ENCODE assay signal across 1 cellular context in genomic region chr19:47020132-47020805, GRCh38.
TF ChIP-seq lines count a peak whose summit lies in the region.

No MANE protein-coding gene starts in this region.

TF ChIP-seq in K562, 482 proteins besides CTCF, POLR2A, EP300 and RAD21:
- TF ChIP-seq TEAD4 (IDR thresholded peaks at IDR 0.05; ENCODE audit: low read length) (no peak), TEAD4 (CRISPR knock-in tag; IDR thresholded peaks at IDR 0.05; ENCODE audit: borderline replicate concordance) (no peak), ZNF316 (IDR thresholded peaks at IDR 0.05) (no peak), ZNF212 (CRISPR knock-in tag; IDR thresholded peaks at IDR 0.05) (no peak), PHF20 (IDR thresholded peaks at IDR 0.05; ENCODE audit: partially characterized antibody) (no peak), DEAF1 (CRISPR knock-in tag; IDR thresholded peaks at IDR 0.05) (no peak), HOMEZ (CRISPR knock-in tag; IDR thresholded peaks at IDR 0.05) (no peak), ZKSCAN3 (CRISPR knock-in tag; IDR thresholded peaks at IDR 0.05) (no peak), CSDE1 (IDR thresholded peaks at IDR 0.05) (no peak), ZNF717 (CRISPR knock-in tag; IDR thresholded peaks at IDR 0.05) (no peak), ZBTB40 (IDR thresholded peaks at IDR 0.05) (no peak), ZBTB40 (CRISPR knock-in tag; IDR thresholded peaks at IDR 0.05) (no peak), KDM5B (IDR thresholded peaks at IDR 0.05; ENCODE audit: insufficient replicate concordance, low read depth, low read length) (peak; percentile 14), ZBTB43 (CRISPR knock-in tag; IDR thresholded peaks at IDR 0.05) (no peak), MAX (CRISPR knock-in tag; IDR thresholded peaks at IDR 0.05) (peak; percentile 43; the same call in 1 of the 2 replicates), ZBTB1 (CRISPR knock-in tag; IDR thresholded peaks at IDR 0.05; ENCODE audit: borderline replicate concordance, low read depth) (no peak)
TF ChIP-seq in K562: peak in this region for 2.
